In genomic region chr18:48946329-48946835, GRCh38 we compare ENCODE assay signal across 8 cellular contexts. TPM values are rescaled to one million over a fixed set of nuclear protein-coding genes. Genes with fewer than 3 reads are reported as not detected.
DNase-seq lines count a peak whose midpoint lies in the region; ATAC-seq, FAIRE-seq and TF ChIP-seq lines count a peak whose summit lies in the region.

No MANE protein-coding gene starts in this region.

- TF ChIP-seq CTCF in AG10803 (conservative IDR thresholded peaks at IDR 0.05; ENCODE audit: low read length) (no peak), activated B cell treated with CpG ODN at 0.5 μM for 24 hours (IDR thresholded peaks at IDR 0.05) (no peak)

- H3K4me1 Mint-ChIP-seq in activated B cell treated with CpG ODN at 0.5 μM for 24 hours = peaks cover 47% of the 10 kb centered on the region

- ATAC-seq in activated B cell treated with CpG ODN at 0.5 μM for 24 hours (ENCODE audit: low read depth) (no peak), HG03108 (IDR thresholded peaks at IDR 0.05; ENCODE audit: unreplicated experiment) (no peak)

- 30% methylated on average over 8 of the region's 8 CpGs for WGBS in urinary bladder

- POLR2A ChIA-PET in activated B cell treated with CpG ODN at 0.5 μM for 24 hours (lab: Charles Lee) = interaction anchor here (1.7 kb wide), 1 partner anchor 9 kb away, joined by 5 read pairs; no protein-coding TSS in a partner anchor

- no peak for FAIRE-seq in urothelium cell line (lab: Jason Lieb, UNC)

- H3K36me3 Mint-ChIP-seq in activated B cell treated with CpG ODN at 0.5 μM for 24 hours (ENCODE audit: low read depth) = peaks cover 30% of the 10 kb centered on the region

- H3K27ac ChIP-seq in urinary bladder (ENCODE audit: low read depth) = no peak overlapping the region

- peaks cover 10% of the 10 kb centered on the region for H3K4me1 ChIP-seq in urinary bladder (ENCODE audit: insufficient read depth)

- no peaks in the 10 kb centered on the region for H3K9me3 Mint-ChIP-seq in activated B cell treated with CpG ODN at 0.5 μM for 24 hours

- H3K27me3 Mint-ChIP-seq in activated B cell treated with CpG ODN at 0.5 μM for 24 hours = no peaks in the 10 kb centered on the region

- intact Hi-C loops in activated B cell treated with CpG ODN at 0.5 μM for 24 hours (cut with micrococcal nuclease) = no loop called here

- H3K4me3 Mint-ChIP-seq in activated B cell treated with CpG ODN at 0.5 μM for 24 hours = peak overlapping the region; percentile 7

- peaks cover 2% of the 10 kb centered on the region for H3K36me3 ChIP-seq in urinary bladder (ENCODE audit: insufficient read depth)

- no peak overlapping the region for H3K27ac Mint-ChIP-seq in activated B cell treated with CpG ODN at 0.5 μM for 24 hours

- DNase-seq in AG10803 (ENCODE audit: low read depth) (peak; percentile 87), HT-29 (ENCODE audit: low spot score) (peak; percentile 64), activated B cell treated with CpG ODN at 0.5 μM for 24 hours (no peak), kidney tubule cell (ENCODE audit: low spot score) (peak; percentile 86), NCI-H187 treated with DMSO at 0.1 percent for 48 hours (lab: John Stamatoyannopoulos, UW) (no peak), urothelium cell line (ENCODE audit: low spot score) (no peak)

- H3K4me3 ChIP-seq in AG10803 (ENCODE audit: low read length) (peak overlapping the region; percentile 76), urinary bladder (ENCODE audit: low read depth, low read length) (peak overlapping the region; percentile 88)

- CTCF ChIA-PET in activated B cell treated with CpG ODN at 0.5 μM for 24 hours (lab: Charles Lee) = no interaction called here

RNA-seq across cellular contexts. Expression of gene SMAD7, which starts 4.4 kb away (rescaled TPM):
- 70.8 and 72.3 TPM in 2 replicates for total RNA-seq in HT-29 (2014; rRNA removed; shearing (Covaris generic))
- total RNA-seq in activated B cell treated with CpG ODN at 0.5 μM for 24 hours (6.8 and 6.9 TPM in 2 replicates), urinary bladder (25.6 TPM)
- 31.5 TPM for polyA plus RNA-seq in urinary bladder

Comparison
In these comparisons a context has a peak if more than half of its experiments do, and no peak if none do; other contexts are left out.
1. DNase-seq: peak in AG10803 (single experiment), HT-29 (single experiment) and kidney tubule cell (single experiment); none in activated B cell treated with CpG ODN at 0.5 μM for 24 hours (single experiment), NCI-H187 treated with DMSO at 0.1 percent for 48 hours (single experiment) and urothelium cell line (single experiment).